Comparison of ENCODE assay signal across 9 cellular contexts in genomic region chr4:154441982-154442381, GRCh38. TPM values are rescaled to one million over a fixed set of nuclear protein-coding genes. Genes with fewer than 3 reads are reported as not detected.
"Had no signal": no experiment of that assay in that cellular context is flagged by ENCODE, and none has a peak within 500 bp of the region (broad histone marks: within the 10 kb centered on the region; RNA-seq: fewer than 3 reads in every experiment).

No MANE protein-coding gene starts in this region.

- H3K4me3 ChIP-seq: GM12878 had no signal

- ATAC-seq: GM12878 had no signal

- DNase-seq: GDM1, GF-D8 had no signal

- FAIRE-seq: G401.6, GM12878, GM12891, GM12892, GM18507, GM19239 had no signal

RNA-seq across cellular contexts. Expression of gene DCHS2, which starts 49.6 kb away (rescaled TPM):
- total RNA-seq: G401 had no signal
